20 cellular contexts compared by ENCODE assay signal in the genomic region with DNA sequence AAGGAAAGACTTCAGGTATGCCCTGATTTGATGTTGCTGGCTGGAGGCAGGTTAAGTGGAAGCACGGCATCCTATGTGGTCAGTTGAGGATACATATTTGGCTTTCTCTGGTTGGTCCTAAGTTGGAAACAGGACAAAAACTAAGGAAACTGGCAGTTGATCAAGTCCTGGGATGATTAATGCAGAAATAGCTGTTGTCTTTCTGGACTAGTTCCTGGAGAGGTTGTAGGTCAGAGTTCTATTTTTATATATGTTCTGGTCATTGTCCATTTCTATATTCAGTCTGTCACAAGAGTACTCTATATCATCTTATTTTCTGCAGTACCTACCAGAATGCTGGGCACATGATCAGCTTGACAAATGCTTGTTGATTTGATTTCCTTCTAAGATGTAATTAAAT. TPM values are rescaled to one million over a fixed set of nuclear protein-coding genes. Genes with fewer than 3 reads are reported as not detected.
DNase-seq lines count a peak whose midpoint lies in the region; TF ChIP-seq lines count a peak whose summit lies in the region.
"Had no signal": no experiment of that assay in that cellular context is flagged by ENCODE, and none has a peak within 500 bp of the region (broad histone marks: within the 10 kb centered on the region; RNA-seq: fewer than 3 reads in every experiment).

No MANE protein-coding gene starts in this region.

- H4K8ac ChIP-seq in trophoblast cell (ENCODE audit: low read depth, low read length) = no peak overlapping the region

- H2BK5ac ChIP-seq in trophoblast cell (ENCODE audit: low read depth, low read length, poor library complexity) = no peak overlapping the region

- TF ChIP-seq CTCF in osteoblast (IDR thresholded peaks at IDR 0.05; ENCODE audit: extremely low read depth, low read depth, low read length) = no peak

- H3K27me3 ChIP-seq in MG63 = no peaks in the 10 kb centered on the region
- H3K27me3 ChIP-seq in osteoblast (ENCODE audit: insufficient read depth, low read length) = no peaks in the 10 kb centered on the region
- H3K27me3 ChIP-seq in trophoblast cell (ENCODE audit: insufficient read depth, low read length) = no peaks in the 10 kb centered on the region
- H3K27me3 ChIP-seq: SJCRH30 had no signal

- H3K36me3 ChIP-seq in MG63 (no peaks in the 10 kb centered on the region; the same call in 1 of the 2 replicates), osteoblast (ENCODE audit: insufficient read depth, low read length) (no peaks in the 10 kb centered on the region), trophoblast cell (ENCODE audit: control insufficient read depth in 1 of 2, insufficient read depth in 2 of 2, low read length in 2 of 2) (no peaks in the 10 kb centered on the region)
- H3K36me3 ChIP-seq: SJCRH30 had no signal

- H3K9me3 ChIP-seq in MG63 (no peaks in the 10 kb centered on the region), osteoblast (ENCODE audit: low read depth, low read length) (no peaks in the 10 kb centered on the region), trophoblast cell (ENCODE audit: insufficient read depth, low read depth, low read length) (peaks cover 6% of the 10 kb centered on the region)
- H3K9me3 ChIP-seq: SJCRH30 had no signal

- H2BK120ac ChIP-seq in trophoblast cell (ENCODE audit: insufficient read depth, low read length, poor library complexity) = no peak overlapping the region

- H3K23ac ChIP-seq in trophoblast cell (ENCODE audit: low read length) = no peak overlapping the region

- H3K4me1 ChIP-seq in osteoblast (ENCODE audit: insufficient read depth, low read length) (peaks cover 36% of the 10 kb centered on the region), trophoblast cell (ENCODE audit: control insufficient read depth in 1 of 2, insufficient read depth in 2 of 2, low read length in 2 of 2) (no peaks in the 10 kb centered on the region)
- H3K4me1 ChIP-seq: SJCRH30 had no signal

- H2AFZ ChIP-seq in osteoblast (ENCODE audit: low read length) (no peak overlapping the region), trophoblast cell (ENCODE audit: insufficient read depth, low read length, poor library complexity) (no peak overlapping the region)

- no peak overlapping the region for H3K4ac ChIP-seq in trophoblast cell (ENCODE audit: low read depth, low read length)

- no peak overlapping the region for H3K9ac ChIP-seq in trophoblast cell (ENCODE audit: low read length)

- no CpG with 5 or more reads among the region's 1 CpG for WGBS in trophoblast cell (ENCODE audit: extremely low coverage, insufficient coverage, insufficient read length)

- no peaks in the 10 kb centered on the region for H4K20me1 ChIP-seq in osteoblast (ENCODE audit: insufficient read depth, low read length)

- no peak overlapping the region for H2AK5ac ChIP-seq in trophoblast cell (ENCODE audit: low read length)

- H3K79me2 ChIP-seq in osteoblast (ENCODE audit: insufficient read depth, low read length) = peaks cover 10% of the 10 kb centered on the region
- H3K79me2 ChIP-seq in trophoblast cell (ENCODE audit: control insufficient read depth, insufficient read depth, low read length, poor library complexity) = peaks cover 6% of the 10 kb centered on the region

- H3K4me2 ChIP-seq in osteoblast (ENCODE audit: insufficient read depth, low read length) (peak overlapping the region; percentile 41), trophoblast cell (ENCODE audit: low read length) (no peak overlapping the region)
- H3K4me2 ChIP-seq: smooth muscle cell had no signal

- H4K12ac ChIP-seq in trophoblast cell (ENCODE audit: low read depth, low read length) = no peak overlapping the region

- H3K4me3 ChIP-seq in MG63 = no peak overlapping the region
- H3K4me3 ChIP-seq in osteoblast (ENCODE audit: insufficient read depth, low read length) = no peak overlapping the region
- no peak overlapping the region for H3K4me3 ChIP-seq in trophoblast cell (ENCODE audit: low read depth, low read length)
- H3K4me3 ChIP-seq: GM12878, SJCRH30, smooth muscle cell had no signal

- peaks cover 8% of the 10 kb centered on the region for H3K79me1 ChIP-seq in trophoblast cell (ENCODE audit: low read length)

- H3K18ac ChIP-seq in trophoblast cell (ENCODE audit: low read length) = no peak overlapping the region

- H3K27ac ChIP-seq in osteoblast (ENCODE audit: low read depth, low read length) (peak overlapping the region; percentile 90), trophoblast cell (ENCODE audit: low read depth, low read length) (no peak overlapping the region)
- H3K27ac ChIP-seq: SJCRH30 had no signal

- no peak overlapping the region for H4K91ac ChIP-seq in trophoblast cell (ENCODE audit: low read depth, low read length)

- no peak overlapping the region for H3K14ac ChIP-seq in trophoblast cell (ENCODE audit: low read length)

- H2BK12ac ChIP-seq in trophoblast cell (ENCODE audit: low read length) = no peak overlapping the region

- DNase-seq in EL = peak; percentile 82
- DNase-seq in MG63 = peak; percentile 22
- peak; percentile 88 for DNase-seq in fibroblast of peridontal ligament (ENCODE audit: extremely low read depth)
- DNase-seq in osteoblast (ENCODE audit: insufficient read length, low spot score, missing footprints) = peak; percentile 42
- DNase-seq in NCI-H146 treated with DMSO at 0.1 percent for 48 hours (lab: John Stamatoyannopoulos, UW; ENCODE audit: unreplicated experiment) = no peak
- no peak for DNase-seq in NCI-H187 (lab: John Stamatoyannopoulos, UW)
- no peak for DNase-seq in trophoblast cell
- DNase-seq in activated CD8-positive, alpha-beta memory T cell treated with anti-CD3 and anti-CD28 coated beads, Interleukin-2, amount 50 U/mL, for 48 hours = no peak
- DNase-seq: activated CD4-positive, alpha-beta T cell treated with anti-CD3 and anti-CD28 coated beads, Interleukin-2, amount 10 ng/mL, durations not matched to agents 7 days and 5 days; activated T-cell treated with anti-CD3 and anti-CD28 coated beads, Interleukin-2, amount 50 U/mL, for 24 hours; CD4-positive, CD25-positive, alpha-beta regulatory T cell; DND-41; erythroblast; NCI-H1092 treated with DMSO at 0.1 percent for 48 hours; NCI-H2171 treated with DMSO at 0.1 percent for 48 hours; NK-92 treated with Interleukin-12 subunit alpha and Interleukin-12 subunit beta, amount 100 ng/mL, for 24 hours; SJCRH30; stimulated activated naive CD8-positive, alpha-beta T cell treated with anti-CD3 and anti-CD28 coated beads, Interleukin-15, Interleukin-2, amounts not matched to agents 100 U/mL and 50 U/mL, for 24 hours had no signal

RNA-seq across cellular contexts. Expression of a gene that starts 4.0 kb away (rescaled TPM):
- 61.1 and 66.1 TPM in 2 replicates for total RNA-seq in MG63 (2014; rRNA removed; shearing (Covaris generic); ENCODE audit: low replicate concordance)
- 239 and 245 TPM in 2 replicates for total RNA-seq in osteoblast
- polyA plus RNA-seq in trophoblast cell (2013) = 26.0 and 28.2 TPM in 2 replicates

Comparison
In these comparisons a context has a peak if more than half of its experiments do, and no peak if none do; other contexts are left out.
1. DNase-seq: peak in EL (single experiment), MG63 (single experiment), fibroblast of peridontal ligament (single experiment) and osteoblast (single experiment); none in NCI-H146 treated with DMSO at 0.1 percent for 48 hours (single experiment), NCI-H187 (0 of 2), trophoblast cell (0 of 2) and activated CD8-positive, alpha-beta memory T cell treated with anti-CD3 and anti-CD28 coated beads, Interleukin-2, amount 50 U/mL, for 48 hours (single experiment).